ENCODE assay signal across 8 cellular contexts in the genomic region with DNA sequence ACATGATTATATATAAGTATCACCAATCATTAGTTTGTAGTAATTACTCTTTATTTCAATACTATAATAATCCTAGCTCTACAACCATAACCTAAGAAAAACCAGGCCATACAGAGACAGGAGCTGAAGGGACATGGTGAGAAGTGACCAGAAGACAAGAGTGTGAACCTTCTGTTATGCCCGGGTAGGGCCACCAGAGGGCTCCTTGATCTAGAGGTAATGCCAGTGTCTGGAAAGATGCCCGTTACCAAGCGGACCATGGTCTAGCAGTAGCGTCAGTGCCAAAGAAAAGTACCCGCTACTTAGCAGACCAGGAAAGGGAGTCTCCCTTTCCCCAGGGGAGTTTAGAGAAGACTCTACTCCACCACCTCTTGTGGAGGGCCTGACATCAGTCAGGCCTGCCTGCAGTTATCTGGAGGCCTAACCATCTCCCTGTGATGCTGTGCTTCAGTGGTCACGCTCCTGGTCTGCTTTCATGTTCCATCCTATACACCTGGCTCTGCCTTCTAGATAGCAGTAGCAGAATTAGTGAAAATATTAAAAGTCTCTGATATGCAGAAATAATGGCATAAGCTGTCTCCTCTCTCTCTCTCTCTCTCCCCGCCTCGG. TPM values are rescaled to one million over a fixed set of nuclear protein-coding genes. Genes with fewer than 3 reads are reported as not detected.
DNase-seq lines count a peak whose midpoint lies in the region; ATAC-seq and TF ChIP-seq lines count a peak whose summit lies in the region.
"Not testable (repeated sequence)": the region's sequence is repeated elsewhere in the genome, so short reads cannot be mapped to it uniquely, and the experiment has no call there.

No MANE protein-coding gene starts in this region.

- CTCF ChIA-PET in activated naive CD4-positive, alpha-beta T cell treated with anti-CD3 and anti-CD28 coated beads for 36 hours (lab: Charles Lee), result not testable (repeated sequence)

- H3K27ac ChIP-seq in fibroblast of lung (ENCODE audit: insufficient read depth, low read length), result not testable (repeated sequence)

- not testable (repeated sequence) for H3K4me1 Mint-ChIP-seq in activated naive CD4-positive, alpha-beta T cell treated with anti-CD3 and anti-CD28 coated beads for 36 hours (ENCODE audit: low read depth)

- H3K79me2 ChIP-seq in fibroblast of lung (ENCODE audit: control insufficient read depth, insufficient read depth, low read length), result not testable (repeated sequence)

- not testable (repeated sequence) for H3K27me3 Mint-ChIP-seq in activated naive CD4-positive, alpha-beta T cell treated with anti-CD3 and anti-CD28 coated beads for 36 hours (ENCODE audit: low read depth)

- not testable (repeated sequence) for H4K20me1 ChIP-seq in fibroblast of lung (ENCODE audit: control insufficient read depth, extremely low read depth, insufficient read depth, low read length)

- H3K27me3 ChIP-seq in fibroblast of lung (ENCODE audit: control insufficient read depth, insufficient read depth, low read length), result not testable (repeated sequence)

- H3K9ac ChIP-seq in fibroblast of lung (ENCODE audit: insufficient read depth, low read length), result not testable (repeated sequence)

- not testable (repeated sequence) for H3K4me3 Mint-ChIP-seq in activated naive CD4-positive, alpha-beta T cell treated with anti-CD3 and anti-CD28 coated beads for 36 hours

- intact Hi-C loops in activated naive CD4-positive, alpha-beta T cell treated with anti-CD3 and anti-CD28 coated beads for 36 hours (cut with micrococcal nuclease), result not testable (repeated sequence)

- H3K9me3 Mint-ChIP-seq in activated naive CD4-positive, alpha-beta T cell treated with anti-CD3 and anti-CD28 coated beads for 36 hours, result peaks cover 10% of the 10 kb centered on the region

- H2AFZ ChIP-seq in fibroblast of lung (ENCODE audit: low read length), result not testable (repeated sequence)

- not testable (repeated sequence) for H3K27ac Mint-ChIP-seq in activated naive CD4-positive, alpha-beta T cell treated with anti-CD3 and anti-CD28 coated beads for 36 hours

- not testable (repeated sequence) for H3K36me3 ChIP-seq in fibroblast of lung (ENCODE audit: control insufficient read depth, insufficient read depth, low read length)

- not testable (repeated sequence) for H3K4me3 ChIP-seq in fibroblast of lung (replicated peaks in 1 of 4; ENCODE audit: control extremely low read depth in 1 of 4, insufficient read depth in 1 of 4, low read depth in 3 of 4, low read length in 4 of 4)

- H3K9me3 ChIP-seq in fibroblast of lung (ENCODE audit: control insufficient read depth, insufficient read depth, low read depth, low read length), result not testable (repeated sequence)

- H3K4me1 ChIP-seq in fibroblast of lung (ENCODE audit: control insufficient read depth, extremely low read depth, insufficient read depth, low read length), result not testable (repeated sequence)

- ATAC-seq in HG03442 (IDR thresholded peaks at IDR 0.05; ENCODE audit: unreplicated experiment), result peak; percentile 55

- TF ChIP-seq CTCF in fibroblast of lung (conservative IDR thresholded peaks at IDR 0.05 in 1 of 2, IDR thresholded peaks at IDR 0.05 in 1 of 2; ENCODE audit: low read depth in 1 of 2, low read length in 2 of 2), result peak; percentile 20 to 47

- H3K36me3 Mint-ChIP-seq in activated naive CD4-positive, alpha-beta T cell treated with anti-CD3 and anti-CD28 coated beads for 36 hours (ENCODE audit: low read depth), result not testable (repeated sequence)

- not testable (repeated sequence) for H3K4me2 ChIP-seq in fibroblast of lung (ENCODE audit: extremely low read depth, insufficient read depth, low read length)

- DNase-seq in A172 (ENCODE audit: low spot score) (peak; percentile 46), ELR (ENCODE audit: low read depth) (peak; percentile 75), NCI-H2171 (lab: John Stamatoyannopoulos, UW) (peak; percentile 5), SHP77 (lab: John Stamatoyannopoulos, UW) (peak; percentile 46 to 73), fibroblast of lung (ENCODE audit: low read depth in 2 of 2) (peak; percentile 10 to 31), lung microvascular endothelial cell (ENCODE audit: low read depth in 2 of 2) (peak; percentile 67 to 68)
- DNase-seq in activated naive CD4-positive, alpha-beta T cell treated with anti-CD3 and anti-CD28 coated beads for 36 hours, result peak; percentile 27

RNA-seq across cellular contexts. Expression of gene SLC22A16, which starts 18.7 kb away (rescaled TPM):
- total RNA-seq in A172 (2014; rRNA removed; shearing (Covaris generic)), result not detected in 2 replicates
- total RNA-seq in activated naive CD4-positive, alpha-beta T cell treated with anti-CD3 and anti-CD28 coated beads for 36 hours, result not detected
- total RNA-seq in fibroblast of lung (under 0.01 TPM in 1 of 2 replicates, not detected in the other), lung microvascular endothelial cell (not detected in 2 replicates)
- not detected in 2 replicates for polyA plus RNA-seq in fibroblast of lung
- polyA plus RNA-seq in fibroblast of lung (2012), result not detected in 2 replicates
- polyA minus RNA-seq in fibroblast of lung (ENCODE audit: low replicate concordance), result not detected in 2 replicates

RNA-seq across cellular contexts. Expression of gene DDO, which starts 42.3 kb away (rescaled TPM):
- 3.5 and 6.0 TPM in 2 replicates for total RNA-seq in A172 (2014; rRNA removed; shearing (Covaris generic))
- not detected for total RNA-seq in activated naive CD4-positive, alpha-beta T cell treated with anti-CD3 and anti-CD28 coated beads for 36 hours
- 8.7 and 12.2 TPM in 2 replicates for total RNA-seq in fibroblast of lung
- 1.3 and 3.9 TPM in 2 replicates for polyA plus RNA-seq in fibroblast of lung
- polyA plus RNA-seq in fibroblast of lung (2012), result 1.4 and 4.0 TPM in 2 replicates
- polyA minus RNA-seq in fibroblast of lung (ENCODE audit: low replicate concordance), result 3.3 TPM in 1 of 2 replicates, not detected in the other
- 1.7 and 2.6 TPM in 2 replicates for total RNA-seq in lung microvascular endothelial cell

Comparison
In these comparisons a context has a peak if more than half of its experiments do, and no peak if none do; other contexts are left out.
1. DNase-seq: peak in every context shown above with its lines; median percentile 75 in ELR; 68 in lung microvascular endothelial cell; 60 in SHP77; 46 in A172; 27 in activated naive CD4-positive, alpha-beta T cell treated with anti-CD3 and anti-CD28 coated beads for 36 hours; 20 in fibroblast of lung; 5 in NCI-H2171.